ENCODE assay signal across 8 cellular contexts in genomic region chr6:43506667-43507471, GRCh38. TPM values are rescaled to one million over a fixed set of nuclear protein-coding genes. Genes with fewer than 3 reads are reported as not detected.
DNase-seq lines count a peak whose midpoint lies in the region; ATAC-seq and TF ChIP-seq lines count a peak whose summit lies in the region.

No MANE protein-coding gene starts in this region.

- H3K27ac ChIP-seq in coronary artery, result no peak overlapping the region
- no peak overlapping the region for H3K27ac ChIP-seq in right lobe of liver

- DNase-seq in NCI-H748 (lab: John Stamatoyannopoulos, UW; ENCODE audit: unreplicated experiment), result peak; percentile 77
- peak; percentile 76 for DNase-seq in activated CD4-positive, alpha-beta T cell treated with anti-CD3 and anti-CD28 coated beads, Interleukin-2, amount 50 U/mL, for 1 hour
- DNase-seq in coronary artery (ENCODE audit: low spot score), result no peak
- peak; percentile 64 to 81 (median 79) for DNase-seq in right lobe of liver
- DNase-seq in stimulated activated CD4-positive, alpha-beta T cell treated with anti-CD3 and anti-CD28 coated beads, TNF-alpha, amount 100 ng/mL, for 4 hours (ENCODE audit: low read depth in 3 of 3), result peak; percentile 50 to 71 (median 59)

- intact Hi-C loops in right lobe of liver (cut with DNase I), result loop anchor here (5.0 kb wide), 1 partner anchor 55 kb away; no protein-coding TSS in a partner anchor

- WGBS in right lobe of liver (ENCODE audit: insufficient coverage, low coverage, low lambda C conversion rate, missing lambda C conversion rate), result 26% methylated on average over 12 of the region's 14 CpGs

- H3K4me3 ChIP-seq in coronary artery, result no peak overlapping the region
- no peak overlapping the region for H3K4me3 ChIP-seq in right lobe of liver

- TF ChIP-seq CTCF in GM12801 (IDR thresholded peaks at IDR 0.05; ENCODE audit: extremely low read depth, insufficient read length) (peak; percentile 31), coronary artery (IDR thresholded peaks at IDR 0.05) (peak; percentile 98), right lobe of liver (IDR thresholded peaks at IDR 0.05) (peak; percentile 88 to 98 (median 96))

- no peaks in the 10 kb centered on the region for H3K9me3 ChIP-seq in right lobe of liver

- peaks cover 0 to 14% (median 2%) of the 10 kb centered on the region in 4 donors for H3K4me1 ChIP-seq in right lobe of liver

- TF ChIP-seq POLR2A in right lobe of liver (IDR thresholded peaks at IDR 0.05), result no peak

- peak; percentile 50 for ATAC-seq in HG03432 (IDR thresholded peaks at IDR 0.05; ENCODE audit: unreplicated experiment)
- peak; percentile 70 to 77 (median 73) for ATAC-seq in right lobe of liver
- ATAC-seq in GM21447 (IDR thresholded peaks at IDR 0.05; ENCODE audit: unreplicated experiment), result no peak

- H3K27me3 ChIP-seq in right lobe of liver, result no peaks in the 10 kb centered on the region

- peaks cover 0 to 31% (median 9%) of the 10 kb centered on the region in 4 donors for H3K36me3 ChIP-seq in right lobe of liver

RNA-seq across cellular contexts. Expression of gene LRRC73, which starts 3.3 kb away (rescaled TPM):
- total RNA-seq in right lobe of liver, result under 1 TPM in 5 of 6 experiments, not detected in 1; 0.12 to 0.43 (median 0.26) TPM

RNA-seq across cellular contexts. Expression of gene YIPF3, which starts 9.9 kb away (rescaled TPM):
- 10 to 100 TPM; 58.9 to 70.0 (median 62.7) TPM for total RNA-seq in right lobe of liver

RNA-seq across cellular contexts. Expression of gene POLR1C, which starts 10.0 kb away (rescaled TPM):
- 10 to 100 TPM; 12.2 to 17.7 (median 14.1) TPM for total RNA-seq in right lobe of liver

RNA-seq across cellular contexts. Expression of gene TJAP1, which starts 29.5 kb away (rescaled TPM):
- total RNA-seq in right lobe of liver, result 10 to 100 TPM in 5 of 6 experiments, 1 to 10 TPM in 1; 9.2 to 16.0 (median 12.9) TPM

RNA-seq across cellular contexts. Expression of gene DLK2, which starts 51.5 kb away (rescaled TPM):
- under 1 TPM in 1 of 6 experiments, not detected in 5; 0.13 TPM for total RNA-seq in right lobe of liver

Comparison
In these comparisons a context has a peak if more than half of its experiments do, and no peak if none do; other contexts are left out.
1. CTCF ChIP-seq: peak in every context shown above with its lines; median percentile 98 in coronary artery; 96 in right lobe of liver; 31 in GM12801.